In genomic region chr2:151408788-151409600, GRCh38 we compare ENCODE assay signal across 7 cellular contexts. TPM values are rescaled to one million over a fixed set of nuclear protein-coding genes. Genes with fewer than 3 reads are reported as not detected.
DNase-seq lines count a peak whose midpoint lies in the region; ATAC-seq and TF ChIP-seq lines count a peak whose summit lies in the region.

No MANE protein-coding gene starts in this region.

- POLR2A ChIA-PET in activated CD4-positive, alpha-beta memory T cell treated with anti-CD3 and anti-CD28 coated beads, Interleukin-2, amount 10 ng/mL, durations not matched to agents 7 days and 5 days (lab: Charles Lee), result interaction anchor here (0.6 to 2.8 kb wide), 7 partner anchors 13 to 767 kb away, joined by 3 to 27 read pairs (median 4); partner anchors contain the start of genes NMI and RBM43

- DNase-seq in HL-60 (ENCODE audit: low read depth in 1 of 2, low spot score in 1 of 2), result no peak
- DNase-seq in activated CD4-positive, alpha-beta memory T cell treated with anti-CD3 and anti-CD28 coated beads, Interleukin-2, amount 10 ng/mL, durations not matched to agents 7 days and 5 days, result no peak
- no peak for DNase-seq in stimulated activated naive B cell treated with anti-CD40 and anti-IgM and Interleukin-4, amounts not matched to agents 10 μg/mL and 1 μg/mL and 100 μg/mL, for 72 hours
- DNase-seq in amygdala (lab: John Stamatoyannopoulos, UW), result no peak
- DNase-seq in NCI-H187 treated with DMSO at 0.1 percent for 48 hours (lab: John Stamatoyannopoulos, UW), result no peak
- no peak for DNase-seq in GM03348 (ENCODE audit: low spot score)

- H3K4me3 ChIP-seq in HL-60 (replicated peaks; ENCODE audit: insufficient read depth, low read length), result peak overlapping the region; percentile 95
- peak overlapping the region; percentile 97 for H3K4me3 ChIP-seq in iPS-18a (ENCODE audit: low read length)

- TF ChIP-seq CTCF in HL-60 (IDR thresholded peaks at IDR 0.05; ENCODE audit: insufficient read depth, low read length), result no peak

- H3K36me3 Mint-ChIP-seq in activated CD4-positive, alpha-beta memory T cell treated with anti-CD3 and anti-CD28 coated beads, Interleukin-2, amount 10 ng/mL, durations not matched to agents 7 days and 5 days (ENCODE audit: low read depth), result peaks cover 25% of the 10 kb centered on the region
- H3K36me3 Mint-ChIP-seq in stimulated activated naive B cell treated with anti-CD40 and anti-IgM and Interleukin-4, amounts not matched to agents 10 μg/mL and 1 μg/mL and 100 μg/mL, for 72 hours, result peaks cover 8 to 13% of the 10 kb centered on the region in 2 donors

- no peak for ATAC-seq in stimulated activated naive B cell treated with anti-CD40 and anti-IgM and Interleukin-4, amounts not matched to agents 10 μg/mL and 1 μg/mL and 100 μg/mL, for 72 hours (replicated peaks)

- H3K27me3 ChIP-seq in HL-60 (ENCODE audit: insufficient read depth, poor library complexity, severe bottlenecking) (no peaks in the 10 kb centered on the region), iPS-18a (ENCODE audit: control insufficient read depth, insufficient read depth, low read length) (no peaks in the 10 kb centered on the region)

- CTCF ChIA-PET in activated CD4-positive, alpha-beta memory T cell treated with anti-CD3 and anti-CD28 coated beads, Interleukin-2, amount 10 ng/mL, durations not matched to agents 7 days and 5 days (lab: Charles Lee), result interaction anchor here (1.2 to 1.6 kb wide), 2 partner anchors 13 to 14 kb away, joined by 3 to 7 read pairs; no protein-coding TSS in a partner anchor

- peak overlapping the region; percentile 97 for H3K9ac ChIP-seq in iPS-18a (ENCODE audit: low read length)

- no peaks in the 10 kb centered on the region for H3K27me3 Mint-ChIP-seq in activated CD4-positive, alpha-beta memory T cell treated with anti-CD3 and anti-CD28 coated beads, Interleukin-2, amount 10 ng/mL, durations not matched to agents 7 days and 5 days
- no peaks in the 10 kb centered on the region for H3K27me3 Mint-ChIP-seq in stimulated activated naive B cell treated with anti-CD40 and anti-IgM and Interleukin-4, amounts not matched to agents 10 μg/mL and 1 μg/mL and 100 μg/mL, for 72 hours

- H3K36me3 ChIP-seq in iPS-18a (ENCODE audit: control insufficient read depth, low read depth, low read length), result peaks cover 25% of the 10 kb centered on the region

- peak overlapping the region; percentile 96 for H3K4me3 Mint-ChIP-seq in activated CD4-positive, alpha-beta memory T cell treated with anti-CD3 and anti-CD28 coated beads, Interleukin-2, amount 10 ng/mL, durations not matched to agents 7 days and 5 days
- H3K4me3 Mint-ChIP-seq in stimulated activated naive B cell treated with anti-CD40 and anti-IgM and Interleukin-4, amounts not matched to agents 10 μg/mL and 1 μg/mL and 100 μg/mL, for 72 hours, result peak overlapping the region; percentile 92 to 94

- peaks cover 32% of the 10 kb centered on the region for H3K4me1 Mint-ChIP-seq in activated CD4-positive, alpha-beta memory T cell treated with anti-CD3 and anti-CD28 coated beads, Interleukin-2, amount 10 ng/mL, durations not matched to agents 7 days and 5 days
- peaks cover 16 to 29% of the 10 kb centered on the region in 2 donors for H3K4me1 Mint-ChIP-seq in stimulated activated naive B cell treated with anti-CD40 and anti-IgM and Interleukin-4, amounts not matched to agents 10 μg/mL and 1 μg/mL and 100 μg/mL, for 72 hours

- H3K27ac ChIP-seq in HL-60 (replicated peaks) (peak overlapping the region; percentile 96), iPS-18a (ENCODE audit: low read length) (peak overlapping the region; percentile 90)

- no peaks in the 10 kb centered on the region for H3K9me3 ChIP-seq in iPS-18a (ENCODE audit: control insufficient read depth, low read depth, low read length)

- peaks cover 2% of the 10 kb centered on the region for H3K9me3 Mint-ChIP-seq in activated CD4-positive, alpha-beta memory T cell treated with anti-CD3 and anti-CD28 coated beads, Interleukin-2, amount 10 ng/mL, durations not matched to agents 7 days and 5 days
- H3K9me3 Mint-ChIP-seq in stimulated activated naive B cell treated with anti-CD40 and anti-IgM and Interleukin-4, amounts not matched to agents 10 μg/mL and 1 μg/mL and 100 μg/mL, for 72 hours, result no peaks in the 10 kb centered on the region

- peaks cover 4% of the 10 kb centered on the region for H3K4me1 ChIP-seq in iPS-18a (ENCODE audit: control insufficient read depth, low read depth, low read length)

- peak overlapping the region; percentile 75 for H3K27ac Mint-ChIP-seq in activated CD4-positive, alpha-beta memory T cell treated with anti-CD3 and anti-CD28 coated beads, Interleukin-2, amount 10 ng/mL, durations not matched to agents 7 days and 5 days
- H3K27ac Mint-ChIP-seq in stimulated activated naive B cell treated with anti-CD40 and anti-IgM and Interleukin-4, amounts not matched to agents 10 μg/mL and 1 μg/mL and 100 μg/mL, for 72 hours, result peak overlapping the region; percentile 98

RNA-seq across cellular contexts. Expression of gene RIF1, which starts 0.7 kb away (rescaled TPM):
- total RNA-seq in activated CD4-positive, alpha-beta memory T cell treated with anti-CD3 and anti-CD28 coated beads, Interleukin-2, amount 10 ng/mL, durations not matched to agents 7 days and 5 days, result 10 to 100 TPM; 50.4 to 52.4 TPM

RNA-seq across cellular contexts. Expression of gene TNFAIP6, which starts 51.6 kb away (rescaled TPM):
- not detected for total RNA-seq in activated CD4-positive, alpha-beta memory T cell treated with anti-CD3 and anti-CD28 coated beads, Interleukin-2, amount 10 ng/mL, durations not matched to agents 7 days and 5 days
